ENCODE assay signal across 21 cellular contexts in genomic region chr7:32066441-32066840, GRCh38. TPM values are rescaled to one million over a fixed set of nuclear protein-coding genes. Genes with fewer than 3 reads are reported as not detected.
"Had no signal": no experiment of that assay in that cellular context is flagged by ENCODE, and none has a peak within 500 bp of the region (broad histone marks: within the 10 kb centered on the region; RNA-seq: fewer than 3 reads in every experiment).

No MANE protein-coding gene starts in this region.

- H3K4me1 Mint-ChIP-seq: activated CD4-positive, alpha-beta memory T cell treated with anti-CD3 and anti-CD28 coated beads, Interleukin-2, amount 10 ng/mL, durations not matched to agents 7 days and 5 days; activated CD4-positive, alpha-beta T cell treated with anti-CD3 and anti-CD28 coated beads, Interleukin-2, amount 10 ng/mL, durations not matched to agents 24 days and 14 days; activated naive CD8-positive, alpha-beta T cell treated with anti-CD3 and anti-CD28 coated beads, Interleukin-2, amount 10 ng/mL, durations not matched to agents 7 days and 5 days; natural killer cell had no signal

- H3K9me3 Mint-ChIP-seq: activated CD4-positive, alpha-beta memory T cell treated with anti-CD3 and anti-CD28 coated beads, Interleukin-2, amount 10 ng/mL, durations not matched to agents 7 days and 5 days; activated CD4-positive, alpha-beta T cell treated with anti-CD3 and anti-CD28 coated beads, Interleukin-2, amount 10 ng/mL, durations not matched to agents 24 days and 14 days; activated naive CD4-positive, alpha-beta T cell treated with anti-CD3 and anti-CD28 coated beads for 36 hours; activated naive CD8-positive, alpha-beta T cell treated with anti-CD3 and anti-CD28 coated beads, Interleukin-2, amount 10 ng/mL, durations not matched to agents 7 days and 5 days; activated T-cell treated with anti-CD3 and anti-CD28 coated beads, Interleukin-2, amount 50 U/mL, for 72 hours; natural killer cell had no signal

- H3K27ac Mint-ChIP-seq: activated CD4-positive, alpha-beta memory T cell treated with anti-CD3 and anti-CD28 coated beads, Interleukin-2, amount 10 ng/mL, durations not matched to agents 7 days and 5 days; activated CD4-positive, alpha-beta T cell treated with anti-CD3 and anti-CD28 coated beads, Interleukin-2, amount 10 ng/mL, durations not matched to agents 24 days and 14 days; activated naive CD4-positive, alpha-beta T cell treated with anti-CD3 and anti-CD28 coated beads for 36 hours; activated naive CD8-positive, alpha-beta T cell treated with anti-CD3 and anti-CD28 coated beads, Interleukin-2, amount 10 ng/mL, durations not matched to agents 7 days and 5 days; activated T-cell treated with anti-CD3 and anti-CD28 coated beads, Interleukin-2, amount 50 U/mL, for 72 hours; natural killer cell had no signal

- H3K27ac ChIP-seq: ovary, prostate gland, spleen, thyroid gland, VCaP had no signal

- H3K36me3 Mint-ChIP-seq: activated naive CD8-positive, alpha-beta T cell treated with anti-CD3 and anti-CD28 coated beads, Interleukin-2, amount 10 ng/mL, durations not matched to agents 7 days and 5 days; natural killer cell had no signal

- H3K4me3 Mint-ChIP-seq: activated CD4-positive, alpha-beta memory T cell treated with anti-CD3 and anti-CD28 coated beads, Interleukin-2, amount 10 ng/mL, durations not matched to agents 7 days and 5 days; activated CD4-positive, alpha-beta T cell treated with anti-CD3 and anti-CD28 coated beads, Interleukin-2, amount 10 ng/mL, durations not matched to agents 24 days and 14 days; activated naive CD4-positive, alpha-beta T cell treated with anti-CD3 and anti-CD28 coated beads for 36 hours; activated naive CD8-positive, alpha-beta T cell treated with anti-CD3 and anti-CD28 coated beads, Interleukin-2, amount 10 ng/mL, durations not matched to agents 7 days and 5 days; activated T-cell treated with anti-CD3 and anti-CD28 coated beads, Interleukin-2, amount 50 U/mL, for 72 hours; natural killer cell had no signal

- H3K27me3 ChIP-seq: ovary, thyroid gland had no signal

- DNase-seq: activated CD4-positive, alpha-beta memory T cell treated with anti-CD3 and anti-CD28 coated beads, Interleukin-2, amount 10 ng/mL, durations not matched to agents 7 days and 5 days; activated CD4-positive, alpha-beta T cell treated with anti-CD3 and anti-CD28 coated beads, Interleukin-2, amount 10 ng/mL, durations not matched to agents 24 days and 14 days; activated effector memory CD4-positive, alpha-beta T cell treated with Interleukin-2 at 50 U/mL for 16 hours; activated naive CD4-positive, alpha-beta T cell treated with anti-CD3 and anti-CD28 coated beads for 36 hours; activated naive CD8-positive, alpha-beta T cell treated with anti-CD3 and anti-CD28 coated beads, Interleukin-2, amount 10 ng/mL, durations not matched to agents 7 days and 5 days; activated T-cell treated with anti-CD3 and anti-CD28 coated beads, Interleukin-2, amount 50 U/mL, for 72 hours; amniotic stem cell; cortex of kidney; foreskin melanocyte; glutamatergic neuron; hippocampal formation; midbrain; natural killer cell; ovary; spleen; stimulated activated CD4-positive, alpha-beta T cell treated with anti-CD3 and anti-CD28 coated beads, Interleukin-4, amount 100 ng/mL, for 1 hour; stimulated activated naive CD4-positive, alpha-beta T cell; thyroid gland had no signal

- H3K4me3 ChIP-seq: ovary, prostate gland, spleen, thyroid gland had no signal

RNA-seq across cellular contexts. Expression of gene PDE1C, which starts 3.8 kb away (rescaled TPM):
- total RNA-seq: activated CD4-positive, alpha-beta memory T cell treated with anti-CD3 and anti-CD28 coated beads, Interleukin-2, amount 10 ng/mL, durations not matched to agents 7 days and 5 days; activated CD4-positive, alpha-beta T cell treated with anti-CD3 and anti-CD28 coated beads, Interleukin-2, amount 10 ng/mL, durations not matched to agents 24 days and 14 days; activated naive CD4-positive, alpha-beta T cell treated with anti-CD3 and anti-CD28 coated beads for 36 hours; activated naive CD8-positive, alpha-beta T cell treated with anti-CD3 and anti-CD28 coated beads, Interleukin-2, amount 10 ng/mL, durations not matched to agents 7 days and 5 days; activated T-cell treated with anti-CD3 and anti-CD28 coated beads, Interleukin-2, amount 50 U/mL, for 72 hours; natural killer cell; T-helper 2 cell treated with Interferon-gamma antibody and Interleukin-4, amounts not matched to agents 100 ng/mL and 5 ng/mL, for 36 hours had no signal
